In genomic region chr6:118893882-118894424, GRCh38 we compare ENCODE assay signal across 8 cellular contexts. TPM values are rescaled to one million over a fixed set of nuclear protein-coding genes. Genes with fewer than 3 reads are reported as not detected.
DNase-seq lines count a peak whose midpoint lies in the region; ATAC-seq and TF ChIP-seq lines count a peak whose summit lies in the region.

Gene ASF1A (plus strand): TSS chr6:118894152. CDS start chr6:118894414, 262 bp downstream.

- peaks cover 70% of the 10 kb centered on the region for H3K4me1 ChIP-seq in left ventricle myocardium inferior
- no peaks in the 10 kb centered on the region for H3K4me1 ChIP-seq in prostate gland (replicated peaks)
- no peaks in the 10 kb centered on the region for H3K4me1 ChIP-seq in uterus

- H3K27me3 Mint-ChIP-seq in T-helper 17 cell: no peaks in the 10 kb centered on the region

- intact Hi-C loops in left ventricle myocardium inferior (cut with micrococcal nuclease) (no loop called here), prostate gland (cut with DNase I) (loop anchor here (5.0 kb wide), 1 partner anchor 183 kb away; the partner anchor contains the start of gene FAM184A), uterus (cut with DNase I; ENCODE audit: low total_unique reads) (no loop called here)

- TF ChIP-seq CTCF in left ventricle myocardium inferior (IDR thresholded peaks at IDR 0.05; ENCODE audit: borderline replicate concordance) (peak; percentile 66), prostate gland (IDR thresholded peaks at IDR 0.05) (peak; percentile 24 to 83 (median 65)), uterus (IDR thresholded peaks at IDR 0.05) (peak; percentile 44 to 71 (median 66))

- TF ChIP-seq POLR2A in prostate gland (IDR thresholded peaks at IDR 0.05) (peak; percentile 82), uterus (IDR thresholded peaks at IDR 0.05) (peak; percentile 67 to 80)

- DNase-seq in NCI-H1694 treated with DMSO at 0.1 percent for 48 hours (lab: John Stamatoyannopoulos, UW) (peak; percentile 93), T-helper 17 cell (peak; percentile 95), amygdala (lab: John Stamatoyannopoulos, UW) (peak; percentile 53 to 98 (median 95)), left ventricle myocardium inferior (peak; percentile 96), prostate gland (ENCODE audit: low spot score) (peak; percentile 97), uterus (peak; percentile 97)

- H3K27me3 ChIP-seq in left ventricle myocardium inferior (ENCODE audit: low read depth) (no peaks in the 10 kb centered on the region), prostate gland (replicated peaks; ENCODE audit: insufficient read depth) (no peaks in the 10 kb centered on the region), uterus (no peaks in the 10 kb centered on the region)

- H3K36me3 Mint-ChIP-seq in T-helper 17 cell (ENCODE audit: low read depth): peaks cover 8% of the 10 kb centered on the region

- H3K27ac Mint-ChIP-seq in T-helper 17 cell: peak within 1 kb of the TSS; percentile 100

- H3K4me3 ChIP-seq in left ventricle myocardium inferior (peak within 1 kb of the TSS; percentile 95), prostate gland (peak within 1 kb of the TSS; percentile 75 to 80), uterus (peak within 1 kb of the TSS; percentile 63 to 79)

- H3K4me3 Mint-ChIP-seq in T-helper 17 cell: peak within 1 kb of the TSS; percentile 95

- H3K9me3 ChIP-seq in T-helper 17 cell (ENCODE audit: control insufficient read depth, low read length, poor library complexity, severe bottlenecking) (no peaks in the 10 kb centered on the region), left ventricle myocardium inferior (replicated peaks) (no peaks in the 10 kb centered on the region), prostate gland (no peaks in the 10 kb centered on the region), uterus (no peaks in the 10 kb centered on the region)

- ATAC-seq in GM18498 (IDR thresholded peaks at IDR 0.05; ENCODE audit: unreplicated experiment) (peak; percentile 72), HG02938 (IDR thresholded peaks at IDR 0.05; ENCODE audit: unreplicated experiment) (peak; percentile 56), T-helper 17 cell (peak; percentile 80)

- peak within 1 kb of the TSS; percentile 94 for H3K27ac ChIP-seq in left ventricle myocardium inferior (replicated peaks)
- H3K27ac ChIP-seq in prostate gland: peak within 1 kb of the TSS; percentile 92 to 95
- peak within 1 kb of the TSS; percentile 93 to 96 for H3K27ac ChIP-seq in uterus

- H3K36me3 ChIP-seq in left ventricle myocardium inferior (peaks cover under 1% of the 10 kb centered on the region), prostate gland (no peaks in the 10 kb centered on the region), uterus (no peaks in the 10 kb centered on the region)

- WGBS in prostate gland: 1% methylated on average over 48 of the region's 48 CpGs

- peaks cover 56% of the 10 kb centered on the region for H3K4me1 Mint-ChIP-seq in T-helper 17 cell

RNA-seq across cellular contexts. Expression of gene ASF1A, which starts in this region (rescaled TPM):
- 10 to 100 TPM; 14.4 to 20.6 TPM for total RNA-seq in T-helper 17 cell
- 27.6 TPM for total RNA-seq in left ventricle myocardium inferior
- total RNA-seq in prostate gland: 10 to 100 TPM; 12.5 to 15.6 TPM
- total RNA-seq in uterus: 10 to 100 TPM in 3 of 4 donors, 1 to 10 TPM in 1; 2.8 to 47.0 (median 15.5) TPM

Comparison
In these comparisons a context has a peak if more than half of its experiments do, and no peak if none do; other contexts are left out.
1. Peak in every context shown above with its lines: DNase-seq, ATAC-seq, H3K4me3 ChIP-seq and H3K27ac ChIP-seq.